17 cellular contexts compared by ENCODE assay signal in the genomic region with DNA sequence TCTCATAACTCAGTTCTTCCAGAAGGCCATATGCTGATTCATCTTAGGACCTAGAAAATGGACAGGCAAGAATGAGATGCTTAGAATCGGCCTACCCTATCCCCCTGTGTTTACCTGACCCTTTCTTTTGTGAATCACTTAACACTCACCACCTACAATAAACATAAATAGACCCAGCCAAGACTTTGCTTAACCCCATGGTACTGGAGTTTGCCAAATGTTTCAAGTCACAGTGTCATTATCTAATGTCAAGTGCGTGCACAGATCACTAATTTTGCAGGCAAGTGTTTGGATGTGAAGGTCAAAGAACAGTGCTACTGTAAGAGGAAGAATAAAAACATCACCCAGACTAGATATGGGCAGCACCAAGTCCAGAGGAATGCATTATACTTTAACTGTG.
DNase-seq lines count a peak whose midpoint lies in the region; ATAC-seq, FAIRE-seq and TF ChIP-seq lines count a peak whose summit lies in the region.
"Had no signal": no experiment of that assay in that cellular context is flagged by ENCODE, and none has a peak within 500 bp of the region (broad histone marks: within the 10 kb centered on the region; RNA-seq: fewer than 3 reads in every experiment).

No MANE protein-coding gene starts in this region.

- no peak overlapping the region for H4K8ac ChIP-seq in mesenchymal stem cell (ENCODE audit: low read length)

- H3K4ac ChIP-seq in mesenchymal stem cell (ENCODE audit: low read depth in 1 of 2, low read length in 2 of 2) = no peak overlapping the region

- H3K14ac ChIP-seq in mesenchymal stem cell (ENCODE audit: low read length in 2 of 2) = no peak overlapping the region

- H4K91ac ChIP-seq in mesenchymal stem cell (ENCODE audit: low read length) = no peak overlapping the region

- H2BK12ac ChIP-seq in mesenchymal stem cell (ENCODE audit: low read length in 2 of 2) = no peak overlapping the region

- H3K9me3 ChIP-seq in A549 = peaks cover 20% of the 10 kb centered on the region
- H3K9me3 ChIP-seq in SU-DHL-6 (ENCODE audit: insufficient read depth, low read length) = no peaks in the 10 kb centered on the region
- peaks cover 9% of the 10 kb centered on the region for H3K9me3 ChIP-seq in mesenchymal stem cell (ENCODE audit: control insufficient read depth, low read length)

- 14% methylated on average over 2 of the region's 2 CpGs for WGBS in A549 (ENCODE audit: missing lambda C conversion rate)
- 62% methylated on average over 2 of the region's 2 CpGs for WGBS in mesenchymal stem cell

- no peak overlapping the region for H3K23ac ChIP-seq in mesenchymal stem cell (ENCODE audit: low read length in 2 of 2)

- H3K4me2 ChIP-seq in A549 = peak overlapping the region; percentile 61
- no peak overlapping the region for H3K4me2 ChIP-seq in SU-DHL-6 (ENCODE audit: low read depth, low read length, poor library complexity, severe bottlenecking)
- no peak overlapping the region for H3K4me2 ChIP-seq in mesenchymal stem cell (ENCODE audit: low read length, poor library complexity, severe bottlenecking)

- no peak for TF ChIP-seq POLR2A in A549 (IDR thresholded peaks at IDR 0.05; ENCODE audit: low read length)

- H2BK5ac ChIP-seq in mesenchymal stem cell (ENCODE audit: low read depth, low read length, poor library complexity, severe bottlenecking) = no peak overlapping the region

- CTCF ChIA-PET in A549 (lab: Yijun Ruan, JAX) = interaction anchor here (1.0 to 1.2 kb wide), 2 partner anchors 40 to 145 kb away, joined by 3 to 5 read pairs; no protein-coding TSS in a partner anchor

- H3K18ac ChIP-seq in mesenchymal stem cell (ENCODE audit: low read depth in 1 of 2, low read length in 2 of 2) = no peak overlapping the region

- H2AFZ ChIP-seq in SU-DHL-6 (ENCODE audit: low read depth, low read length, severe bottlenecking) (peak overlapping the region; percentile 9), mesenchymal stem cell (ENCODE audit: low read depth, low read length) (no peak overlapping the region)

- H3K79me1 ChIP-seq in mesenchymal stem cell (replicated peaks; ENCODE audit: low read length, poor library complexity, severe bottlenecking) = peaks cover 6% of the 10 kb centered on the region

- ATAC-seq in A549 = peak; percentile 25 to 73; a peak in 4 of 6 replicates

- H3K36me3 ChIP-seq in SU-DHL-6 (ENCODE audit: low read length) (no peaks in the 10 kb centered on the region), mesenchymal stem cell (ENCODE audit: control insufficient read depth in 1 of 2, insufficient read depth in 2 of 2, low read depth in 1 of 2, low read length in 2 of 2) (peaks cover 0 to 2% of the 10 kb centered on the region in 2 experiments)

- no peak overlapping the region for H3K9ac ChIP-seq in SU-DHL-6 (ENCODE audit: low read length)
- H3K9ac ChIP-seq in mesenchymal stem cell (ENCODE audit: low read length) = no peak overlapping the region

- H3K27me3 ChIP-seq in SU-DHL-6 (ENCODE audit: low read length) (peaks cover 3% of the 10 kb centered on the region; the same call in 1 of the 2 replicates), mesenchymal stem cell (ENCODE audit: control insufficient read depth in 1 of 2, insufficient read depth in 1 of 2, low read length in 2 of 2) (no peaks in the 10 kb centered on the region)

- no peak overlapping the region for H2AK5ac ChIP-seq in mesenchymal stem cell (ENCODE audit: low read length, severe bottlenecking)

- in situ Hi-C loops in Caki2 (cut with HindIII; ENCODE audit: low pct_unique_long_range_greater_than_20kb, low sequenced_read_pairs) = no loop called here

- TF ChIP-seq CTCF in A549 (IDR thresholded peaks at IDR 0.05) (no peak), SU-DHL-6 (IDR thresholded peaks at IDR 0.05; ENCODE audit: insufficient read depth, low read length, poor library complexity, severe bottlenecking) (no peak)

- DNase-seq in A549 (ENCODE audit: low read depth in 1 of 2, low spot score in 1 of 2) = peak in 1 of 2 experiments; percentile 68
- peak; percentile 87 for DNase-seq in Caki2 (ENCODE audit: low read depth)
- peak; percentile 32 for DNase-seq in mesenchymal stem cell
- no peak for DNase-seq in activated CD4-positive, CD25-positive, alpha-beta regulatory T cell treated with anti-CD3 and anti-CD28 coated beads, Interleukin-2, amount 50 U/mL, for 72 hours
- DNase-seq in ureter (ENCODE audit: low spot score) = no peak
- no peak for DNase-seq in T-helper 1 cell
- DNase-seq: CD8-positive, alpha-beta memory T cell; DMS53; NCI-H2029; NCI-H446; NCI-H524 treated with DMSO at 0.1 percent for 48 hours; NCI-H774; RPMI8226; SHP77 treated with DMSO at 0.1 percent for 48 hours had no signal

- no peaks in the 10 kb centered on the region for H3K79me2 ChIP-seq in SU-DHL-6 (ENCODE audit: insufficient read depth, low read length)

- FAIRE-seq in A549 (lab: Jason Lieb, UNC) = peak; percentile 56
- FAIRE-seq: D721Med, GM18507 had no signal

- H3K4me1 ChIP-seq in A549 (peaks cover 59% of the 10 kb centered on the region), mesenchymal stem cell (ENCODE audit: control insufficient read depth, insufficient read depth, low read depth, low read length) (peaks cover 5% of the 10 kb centered on the region)

- no peaks in the 10 kb centered on the region for H4K20me1 ChIP-seq in SU-DHL-6 (ENCODE audit: low read depth, low read length)

- no peaks in the 10 kb centered on the region for H3F3A ChIP-seq in SU-DHL-6 (ENCODE audit: insufficient read depth)

- POLR2A ChIA-PET in A549 (lab: Yijun Ruan, JAX) = no interaction called here

- H2BK120ac ChIP-seq in mesenchymal stem cell (ENCODE audit: low read depth, low read length) = no peak overlapping the region

- H3K4me3 ChIP-seq in A549 (no peak overlapping the region), SU-DHL-6 (ENCODE audit: insufficient read depth, low read length, poor library complexity, severe bottlenecking) (no peak overlapping the region), mesenchymal stem cell (ENCODE audit: insufficient read depth in 1 of 2, low read depth in 1 of 2, low read length in 2 of 2) (no peak overlapping the region)

- H2BK15ac ChIP-seq in mesenchymal stem cell (ENCODE audit: low read depth, poor library complexity, severe bottlenecking) = no peak overlapping the region

- TF ChIP-seq RAD21 in A549 (conservative IDR thresholded peaks at IDR 0.05 in 1 of 2, IDR thresholded peaks at IDR 0.05 in 1 of 2) = no peak

- TF ChIP-seq EP300 in A549 (IDR thresholded peaks at IDR 0.05) = no peak

- H3K9me2 ChIP-seq in SU-DHL-6 (replicated peaks; ENCODE audit: insufficient read depth, low read length) = no peaks in the 10 kb centered on the region

- H3K27ac ChIP-seq in A549 (peak overlapping the region; percentile 52 to 77), SU-DHL-6 (ENCODE audit: low read depth, low read length) (no peak overlapping the region), mesenchymal stem cell (ENCODE audit: low read length, poor library complexity, severe bottlenecking) (no peak overlapping the region)

TF ChIP-seq in A549, 52 proteins besides CTCF, POLR2A, EP300 and RAD21 (continues in another document):
- TF ChIP-seq CBX2 (IDR thresholded peaks at IDR 0.05; ENCODE audit: borderline replicate concordance, low read depth) (no peak), RCOR1 (IDR thresholded peaks at IDR 0.05; ENCODE audit: low read depth, low read length) (no peak), CHD2 (IDR thresholded peaks at IDR 0.05; ENCODE audit: low read length, partially characterized antibody) (no peak), MYC (IDR thresholded peaks at IDR 0.05; ENCODE audit: borderline replicate concordance, low read length) (no peak), FOSB (CRISPR knock-in tag; IDR thresholded peaks at IDR 0.05) (no peak), ZFP36 (IDR thresholded peaks at IDR 0.05; ENCODE audit: borderline replicate concordance, partially characterized antibody) (no peak), ZSCAN20 (CRISPR knock-in tag; IDR thresholded peaks at IDR 0.05) (no peak), FOXS1 (CRISPR knock-in tag; IDR thresholded peaks at IDR 0.05) (no peak), RFX5 (IDR thresholded peaks at IDR 0.05) (no peak), CBX8 (IDR thresholded peaks at IDR 0.05) (no peak), CEBPB (IDR thresholded peaks at IDR 0.05) (peak in 1 of 2 experiments; percentile 18; a peak in 1 of 4 replicates), MAFK (IDR thresholded peaks at IDR 0.05; ENCODE audit: partially characterized antibody) (peak; percentile 10), FOSL2 (IDR thresholded peaks at IDR 0.05) (no peak), FOSL2 (CRISPR knock-in tag; IDR thresholded peaks at IDR 0.05) (peak; percentile 43), KDM5A (IDR thresholded peaks at IDR 0.05) (no peak), HOXB5 (CRISPR knock-in tag; IDR thresholded peaks at IDR 0.05) (no peak), NR3C1 (IDR thresholded peaks at IDR 0.05) (no peak)
- TF ChIP-seq, protein P1, sequence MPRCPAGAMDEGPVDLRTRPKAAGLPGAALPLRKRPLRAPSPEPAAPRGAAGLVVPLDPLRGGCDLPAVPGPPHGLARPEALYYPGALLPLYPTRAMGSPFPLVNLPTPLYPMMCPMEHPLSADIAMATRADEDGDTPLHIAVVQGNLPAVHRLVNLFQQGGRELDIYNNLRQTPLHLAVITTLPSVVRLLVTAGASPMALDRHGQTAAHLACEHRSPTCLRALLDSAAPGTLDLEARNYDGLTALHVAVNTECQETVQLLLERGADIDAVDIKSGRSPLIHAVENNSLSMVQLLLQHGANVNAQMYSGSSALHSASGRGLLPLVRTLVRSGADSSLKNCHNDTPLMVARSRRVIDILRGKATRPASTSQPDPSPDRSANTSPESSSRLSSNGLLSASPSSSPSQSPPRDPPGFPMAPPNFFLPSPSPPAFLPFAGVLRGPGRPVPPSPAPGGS (IDR thresholded peaks at IDR 0.05) = no peak
- TF ChIP-seq, protein P2, sequence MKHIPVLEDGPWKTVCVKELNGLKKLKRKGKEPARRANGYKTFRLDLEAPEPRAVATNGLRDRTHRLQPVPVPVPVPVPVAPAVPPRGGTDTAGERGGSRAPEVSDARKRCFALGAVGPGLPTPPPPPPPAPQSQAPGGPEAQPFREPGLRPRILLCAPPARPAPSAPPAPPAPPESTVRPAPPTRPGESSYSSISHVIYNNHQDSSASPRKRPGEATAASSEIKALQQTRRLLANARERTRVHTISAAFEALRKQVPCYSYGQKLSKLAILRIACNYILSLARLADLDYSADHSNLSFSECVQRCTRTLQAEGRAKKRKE (CRISPR knock-in tag; IDR thresholded peaks at IDR 0.05; ENCODE audit: low read depth) = no peak

Comparison
In these comparisons a context has a peak if more than half of its experiments do, and no peak if none do; other contexts are left out.
1. DNase-seq: peak in Caki2 (single experiment) and mesenchymal stem cell (single experiment); none in activated CD4-positive, CD25-positive, alpha-beta regulatory T cell treated with anti-CD3 and anti-CD28 coated beads, Interleukin-2, amount 50 U/mL, for 72 hours (single experiment), ureter (single experiment) and T-helper 1 cell (0 of 5).
2. H3K27ac ChIP-seq: peak in A549 (2 of 2); none in SU-DHL-6 (single experiment) and mesenchymal stem cell (single experiment).